Comparison of ENCODE assay signal across 24 cellular contexts in genomic region chr1:224730540-224730939, GRCh38.
"Had no signal": no experiment of that assay in that cellular context is flagged by ENCODE, and none has a peak within 500 bp of the region (broad histone marks: within the 10 kb centered on the region; RNA-seq: fewer than 3 reads in every experiment).

No MANE protein-coding gene starts in this region.

- H3K27me3 Mint-ChIP-seq: activated naive CD8-positive, alpha-beta T cell treated with anti-CD3 and anti-CD28 coated beads, Interleukin-2, amount 50 U/mL, for 24 hours had no signal

- H3K4me2 ChIP-seq: smooth muscle cell had no signal

- H3K4me3 ChIP-seq: ascending aorta, gastrocnemius medialis, lung, pancreas, right lobe of liver, smooth muscle cell had no signal

- H3K4me3 Mint-ChIP-seq: activated naive CD4-positive, alpha-beta T cell treated with anti-CD3 and anti-CD28 coated beads, Interleukin-2, amount 10 ng/mL, durations not matched to agents 7 days and 5 days; activated naive CD8-positive, alpha-beta T cell treated with anti-CD3 and anti-CD28 coated beads, Interleukin-2, amount 50 U/mL, for 24 hours; activated T-cell treated with anti-CD3 and anti-CD28 coated beads, Interleukin-2, amount 50 U/mL, for 4 hours; mesothelial cell of epicardium; natural killer cell treated with Interleukin-12 subunit alpha and Interleukin-12 subunit beta and Interleukin-15 and Interleukin-18, amount 100 ng/mL, for 72 hours; stimulated activated naive CD8-positive, alpha-beta T cell treated with anti-CD3 and anti-CD28 coated beads, Interleukin-15, amount 100 ng/mL, for 72 hours had no signal

- ATAC-seq: activated CD4-positive, CD25-positive, alpha-beta regulatory T cell treated with anti-CD3 and anti-CD28 coated beads, Interleukin-2, amount 50 U/mL, for 24 hours; activated naive CD8-positive, alpha-beta T cell treated with anti-CD3 and anti-CD28 coated beads, Interleukin-2, amount 50 U/mL, for 24 hours; activated T-cell treated with anti-CD3 and anti-CD28 coated beads, Interleukin-2, amount 50 U/mL, for 4 hours; esophagus mucosa; gastrocnemius medialis; natural killer cell treated with Interleukin-12 subunit alpha and Interleukin-12 subunit beta and Interleukin-15 and Interleukin-18, amount 100 ng/mL, for 72 hours; pancreas; stimulated activated naive CD8-positive, alpha-beta T cell treated with anti-CD3 and anti-CD28 coated beads, Interleukin-15, amount 100 ng/mL, for 72 hours had no signal

- H3K27ac Mint-ChIP-seq: activated naive CD4-positive, alpha-beta T cell treated with anti-CD3 and anti-CD28 coated beads, Interleukin-2, amount 10 ng/mL, durations not matched to agents 7 days and 5 days; activated naive CD8-positive, alpha-beta T cell treated with anti-CD3 and anti-CD28 coated beads, Interleukin-2, amount 50 U/mL, for 24 hours; mesothelial cell of epicardium; natural killer cell treated with Interleukin-12 subunit alpha and Interleukin-12 subunit beta and Interleukin-15 and Interleukin-18, amount 100 ng/mL, for 72 hours had no signal

- H3K36me3 Mint-ChIP-seq: activated naive CD4-positive, alpha-beta T cell treated with anti-CD3 and anti-CD28 coated beads, Interleukin-2, amount 10 ng/mL, durations not matched to agents 7 days and 5 days; mesothelial cell of epicardium; natural killer cell treated with Interleukin-12 subunit alpha and Interleukin-12 subunit beta and Interleukin-15 and Interleukin-18, amount 100 ng/mL, for 72 hours had no signal

- H3K27me3 ChIP-seq: ascending aorta, gastrocnemius medialis, neutrophil, pancreas, right lobe of liver had no signal

- FAIRE-seq: keratinocyte, pancreas had no signal

- DNase-seq: activated CD4-positive, alpha-beta T cell treated with anti-CD3 and anti-CD28 coated beads, Interleukin-2, amount 50 U/mL, for 1 hour; activated CD8-positive, alpha-beta memory T cell treated with anti-CD3 and anti-CD28 coated beads, Interleukin-2, amount 50 U/mL, for 4 hours; activated effector memory CD4-positive, alpha-beta T cell treated with Interleukin-2 at 50 U/mL for 16 hours; activated naive CD4-positive, alpha-beta T cell treated with anti-CD3 and anti-CD28 coated beads, Interleukin-2, amount 10 ng/mL, durations not matched to agents 7 days and 5 days; activated naive CD8-positive, alpha-beta T cell treated with anti-CD3 and anti-CD28 coated beads, Interleukin-2, amount 50 U/mL, for 24 hours; activated T-cell treated with anti-CD3 and anti-CD28 coated beads, Interleukin-2, amount 50 U/mL, for 4 hours; cerebellar nuclear complex; effector CD4-positive, alpha-beta T cell; gastrocnemius medialis; head of caudate nucleus; pancreas; right lobe of liver; stimulated activated CD4-positive, alpha-beta T cell treated with anti-CD3 and anti-CD28 coated beads, Interleukin-4, amount 100 ng/mL, for 1 hour; stimulated activated naive CD8-positive, alpha-beta T cell treated with anti-CD3 and anti-CD28 coated beads, Interleukin-15, amount 100 ng/mL, for 72 hours; trophoblast cell had no signal

- H3K27ac ChIP-seq: ascending aorta, gastrocnemius medialis, neutrophil, pancreas had no signal

- H3K9me3 ChIP-seq: ascending aorta, gastrocnemius medialis, neutrophil, pancreas, right lobe of liver had no signal

- H3K36me3 ChIP-seq: ascending aorta, gastrocnemius medialis, neutrophil, pancreas, right lobe of liver had no signal

- H3K4me1 ChIP-seq: ascending aorta had no signal

- H3K9me3 Mint-ChIP-seq: activated naive CD4-positive, alpha-beta T cell treated with anti-CD3 and anti-CD28 coated beads, Interleukin-2, amount 10 ng/mL, durations not matched to agents 7 days and 5 days; activated naive CD8-positive, alpha-beta T cell treated with anti-CD3 and anti-CD28 coated beads, Interleukin-2, amount 50 U/mL, for 24 hours; activated T-cell treated with anti-CD3 and anti-CD28 coated beads, Interleukin-2, amount 50 U/mL, for 4 hours; mesothelial cell of epicardium; natural killer cell treated with Interleukin-12 subunit alpha and Interleukin-12 subunit beta and Interleukin-15 and Interleukin-18, amount 100 ng/mL, for 72 hours; stimulated activated naive CD8-positive, alpha-beta T cell treated with anti-CD3 and anti-CD28 coated beads, Interleukin-15, amount 100 ng/mL, for 72 hours had no signal
